In genomic region chr14:63986789-63987533, GRCh38 we compare ENCODE assay signal across 14 cellular contexts.
DNase-seq lines count a peak whose midpoint lies in the region; ATAC-seq, FAIRE-seq and TF ChIP-seq lines count a peak whose summit lies in the region.
"Had no signal": no experiment of that assay in that cellular context is flagged by ENCODE, and none has a peak within 500 bp of the region (broad histone marks: within the 10 kb centered on the region; RNA-seq: fewer than 3 reads in every experiment).

No MANE protein-coding gene starts in this region.

- no peak for TF ChIP-seq CTCF in SK-N-SH (IDR thresholded peaks at IDR 0.05)
- TF ChIP-seq CTCF in fibroblast of the aortic adventitia (IDR thresholded peaks at IDR 0.05; ENCODE audit: insufficient read depth, low read length): no peak

- no peak overlapping the region for H3K4me3 ChIP-seq in SK-N-SH (ENCODE audit: low read depth in 2 of 2, low read length in 1 of 2)
- H3K4me3 ChIP-seq in fibroblast of the aortic adventitia (ENCODE audit: low read depth, low read length): no peak overlapping the region
- H3K4me3 ChIP-seq in small intestine (ENCODE audit: low read depth in 1 of 2, low read length in 2 of 2): no peak overlapping the region
- H3K4me3 ChIP-seq: dorsolateral prefrontal cortex, Peyer's patch had no signal

- no peak overlapping the region for H3K9ac ChIP-seq in SK-N-SH

- TF ChIP-seq EP300 in SK-N-SH (IDR thresholded peaks at IDR 0.05; ENCODE audit: borderline replicate concordance in 1 of 2, low read depth in 1 of 2, low read length in 1 of 2): no peak

- no peaks in the 10 kb centered on the region for H4K20me1 ChIP-seq in SK-N-SH (ENCODE audit: insufficient read depth)

- CTCF ChIA-PET in SK-N-SH (lab: Yijun Ruan, JAX): interaction anchor here (0.7 to 0.8 kb wide), 2 partner anchors 8 to 24 kb away, joined by 3 read pairs; no protein-coding TSS in a partner anchor

- no peaks in the 10 kb centered on the region for H3K79me2 ChIP-seq in SK-N-SH (ENCODE audit: insufficient read depth)

- H3K27ac ChIP-seq in SK-N-SH (ENCODE audit: low read depth in 2 of 2, low read length in 1 of 2) (no peak overlapping the region), small intestine (ENCODE audit: low read depth in 1 of 2, low read length in 1 of 2) (no peak overlapping the region)
- H3K27ac ChIP-seq: dorsolateral prefrontal cortex, HL-60, Peyer's patch had no signal

- no peaks in the 10 kb centered on the region for H3K9me3 ChIP-seq in SK-N-SH
- H3K9me3 ChIP-seq in small intestine (ENCODE audit: control insufficient read depth, low read depth): no peaks in the 10 kb centered on the region
- H3K9me3 ChIP-seq: Peyer's patch had no signal

- POLR2A ChIA-PET in SK-N-SH (lab: Yijun Ruan, JAX): no interaction called here

- ATAC-seq in SK-N-SH treated with all-trans-retinoic acid at 6 μM for 48 hours (no peak), HG02763 (IDR thresholded peaks at IDR 0.05; ENCODE audit: unreplicated experiment) (no peak)

- no peaks in the 10 kb centered on the region for H3K27me3 ChIP-seq in SK-N-SH (ENCODE audit: insufficient read depth)
- H3K27me3 ChIP-seq in small intestine (ENCODE audit: control insufficient read depth in 2 of 2, insufficient read depth in 2 of 2, low read length in 2 of 2): no peaks in the 10 kb centered on the region
- H3K27me3 ChIP-seq: dorsolateral prefrontal cortex, Peyer's patch had no signal

- 98% methylated on average over 15 of the region's 15 CpGs for WGBS in SK-N-SH (ENCODE audit: low lambda C conversion rate)
- WGBS in small intestine, 3 donors: 63 to 90% (median 74%) methylated on average over 14 to 15 of the region's 15 CpGs

- FAIRE-seq in small intestine (lab: Jason Lieb, UNC): no peak

- no peaks in the 10 kb centered on the region for H3K9me2 ChIP-seq in SK-N-SH

- H3F3A ChIP-seq in SK-N-SH (replicated peaks; ENCODE audit: insufficient read depth): no peaks in the 10 kb centered on the region

- no peak for TF ChIP-seq RAD21 in SK-N-SH (IDR thresholded peaks at IDR 0.05; ENCODE audit: low read length)

- DNase-seq in SK-N-SH (no peak), RPMI7951 (ENCODE audit: low read depth) (peak; percentile 28), fibroblast of the aortic adventitia (ENCODE audit: low read depth) (peak; percentile 82), small intestine (peak; percentile 68), activated T-cell treated with anti-CD3 and anti-CD28 coated beads for 4 hours (no peak)
- no peak for DNase-seq in stimulated activated naive CD4-positive, alpha-beta T cell (lab: John Stamatoyannopoulos, UW)
- DNase-seq: activated gamma-delta T cell; dorsolateral prefrontal cortex; NCI-H187; stimulated activated CD4-positive, alpha-beta T cell treated with anti-CD3 and anti-CD28 coated beads, Interleukin-4, amount 100 ng/mL, for 1 hour had no signal

- H3K36me3 ChIP-seq in SK-N-SH (replicated peaks in 1 of 2; ENCODE audit: control insufficient read depth in 1 of 2, insufficient read depth in 2 of 2, low read length in 1 of 2): peaks cover 0 to 5% of the 10 kb centered on the region in 2 experiments
- peaks cover 2 to 3% of the 10 kb centered on the region in 2 donors for H3K36me3 ChIP-seq in small intestine (ENCODE audit: control insufficient read depth in 2 of 2, insufficient read depth in 2 of 2, low read length in 2 of 2)

- H2AFZ ChIP-seq in SK-N-SH (ENCODE audit: low read depth): no peak overlapping the region

- no peak overlapping the region for H3K4me2 ChIP-seq in SK-N-SH

- no peaks in the 10 kb centered on the region for H3K4me1 ChIP-seq in SK-N-SH (ENCODE audit: control insufficient read depth in 1 of 2, insufficient read depth in 2 of 2, low read depth in 1 of 2, low read length in 1 of 2)
- peaks cover 0 to 2% of the 10 kb centered on the region in 2 donors for H3K4me1 ChIP-seq in small intestine (ENCODE audit: control insufficient read depth in 2 of 2, insufficient read depth in 1 of 2, low read depth in 1 of 2, low read length in 1 of 2)
- H3K4me1 ChIP-seq: Peyer's patch had no signal

TF ChIP-seq in SK-N-SH, 30 proteins besides CTCF, POLR2A, EP300 and RAD21:
- TF ChIP-seq CHD2 (IDR thresholded peaks at IDR 0.05; ENCODE audit: low read length, partially characterized antibody): no peak
- TF ChIP-seq USF1 (IDR thresholded peaks at IDR 0.05; ENCODE audit: borderline replicate concordance, low read depth): no peak
- 0 out of 2 replicates have a peak, but pooled peaks have one; percentile 11 for TF ChIP-seq JUND (IDR thresholded peaks at IDR 0.05)

TF ChIP-seq in SK-N-SH treated with all-trans-retinoic acid at 6 μM for 48 hours, 23 proteins besides CTCF, POLR2A, EP300 and RAD21:
- TF ChIP-seq RARB (CRISPR knock-in tag; IDR thresholded peaks at IDR 0.05) (no peak), ZFP30 (CRISPR knock-in tag; IDR thresholded peaks at IDR 0.05) (no peak), ESRRG (CRISPR knock-in tag; IDR thresholded peaks at IDR 0.05) (no peak), ISL1 (CRISPR knock-in tag; IDR thresholded peaks at IDR 0.05) (no peak), TOX (CRISPR knock-in tag; IDR thresholded peaks at IDR 0.05; ENCODE audit: borderline replicate concordance) (no peak), ZC3H10 (CRISPR knock-in tag; IDR thresholded peaks at IDR 0.05) (no peak), ZNF565 (CRISPR knock-in tag; conservative IDR thresholded peaks at IDR 0.05; ENCODE audit: low read depth) (no peak), ZNF8 (CRISPR knock-in tag; IDR thresholded peaks at IDR 0.05) (no peak), ARNTL (CRISPR knock-in tag; IDR thresholded peaks at IDR 0.05; ENCODE audit: borderline replicate concordance, low read depth) (no peak), CSRNP3 (CRISPR knock-in tag; IDR thresholded peaks at IDR 0.05) (no peak), GLIS3 (CRISPR knock-in tag; IDR thresholded peaks at IDR 0.05) (no peak), BACH2 (CRISPR knock-in tag; IDR thresholded peaks at IDR 0.05; ENCODE audit: borderline replicate concordance) (no peak), SNAI2 (CRISPR knock-in tag; IDR thresholded peaks at IDR 0.05) (no peak), CREB5 (CRISPR knock-in tag; IDR thresholded peaks at IDR 0.05; ENCODE audit: low read depth) (no peak), TCF4 (CRISPR knock-in tag; IDR thresholded peaks at IDR 0.05; ENCODE audit: borderline replicate concordance) (no peak), ZFP3 (CRISPR knock-in tag; IDR thresholded peaks at IDR 0.05) (no peak), PPARA (CRISPR knock-in tag; IDR thresholded peaks at IDR 0.05; ENCODE audit: borderline replicate concordance) (no peak), ZNF70 (CRISPR knock-in tag; IDR thresholded peaks at IDR 0.05) (no peak)

Comparison
In these comparisons a context has a peak if more than half of its experiments do, and no peak if none do; other contexts are left out.
1. DNase-seq: peak in RPMI7951 (single experiment), fibroblast of the aortic adventitia (single experiment) and small intestine (single experiment); none in SK-N-SH (single experiment), activated T-cell treated with anti-CD3 and anti-CD28 coated beads for 4 hours (single experiment) and stimulated activated naive CD4-positive, alpha-beta T cell (0 of 6).